In genomic region chr9:28487561-28487960, GRCh38 we compare ENCODE assay signal across 37 cellular contexts.
"Had no signal": no experiment of that assay in that cellular context is flagged by ENCODE, and none has a peak within 500 bp of the region (broad histone marks: within the 10 kb centered on the region; RNA-seq: fewer than 3 reads in every experiment).

No MANE protein-coding gene starts in this region.

- H3K9me3 ChIP-seq: ascending aorta had no signal

- FAIRE-seq: bronchial epithelial cell, TTC549 had no signal

- H3K4me3 Mint-ChIP-seq: activated B cell treated with CpG ODN at 0.5 μM for 24 hours; activated CD4-positive, alpha-beta memory T cell treated with anti-CD3 and anti-CD28 coated beads for 36 hours; activated CD4-positive, alpha-beta T cell treated with anti-CD3 and anti-CD28 coated beads, Interleukin-2, amount 10 ng/mL, durations not matched to agents 24 days and 14 days; activated CD8-positive, alpha-beta memory T cell treated with anti-CD3 and anti-CD28 coated beads, Interleukin-2, amount 10 ng/mL, durations not matched to agents 7 days and 5 days; activated CD8-positive, alpha-beta T cell treated with anti-CD3 and anti-CD28 coated beads, Interleukin-2, amount 10 ng/mL, durations not matched to agents 7 days and 5 days; activated naive CD4-positive, alpha-beta T cell treated with anti-CD3 and anti-CD28 coated beads, Interleukin-2, amount 10 ng/mL, durations not matched to agents 7 days and 5 days; activated naive CD4-positive, alpha-beta T cell treated with anti-CD3 and anti-CD28 coated beads, Interleukin-2, amount 50 U/mL, for 24 hours; activated naive CD8-positive, alpha-beta T cell; activated naive CD8-positive, alpha-beta T cell treated with anti-CD3 and anti-CD28 coated beads, Interleukin-2, amount 10 ng/mL, durations not matched to agents 7 days and 5 days; activated naive CD8-positive, alpha-beta T cell treated with anti-CD3 and anti-CD28 coated beads, Interleukin-2, amount 50 U/mL, for 24 hours; activated T-cell treated with anti-CD3 and anti-CD28 coated beads, Interleukin-2, amount 50 U/mL, for 24 hours; brain; central memory CD8-positive, alpha-beta T cell; T-helper 1 cell treated with Interleukin-12 subunit alpha and Interleukin-12 subunit beta and Interleukin-4 antibody, amounts not matched to agents 30 μg/mL and 1 μg/mL, for 36 hours; T-helper 2 cell treated with Interferon-gamma antibody and Interleukin-4, amounts not matched to agents 5 μg/mL and 100 μg/mL, for 36 hours had no signal

- H3K27ac Mint-ChIP-seq: activated B cell treated with CpG ODN at 0.5 μM for 24 hours; activated CD4-positive, alpha-beta memory T cell treated with anti-CD3 and anti-CD28 coated beads for 36 hours; activated CD4-positive, alpha-beta T cell treated with anti-CD3 and anti-CD28 coated beads, Interleukin-2, amount 10 ng/mL, durations not matched to agents 24 days and 14 days; activated CD8-positive, alpha-beta memory T cell treated with anti-CD3 and anti-CD28 coated beads, Interleukin-2, amount 10 ng/mL, durations not matched to agents 7 days and 5 days; activated CD8-positive, alpha-beta T cell treated with anti-CD3 and anti-CD28 coated beads, Interleukin-2, amount 10 ng/mL, durations not matched to agents 7 days and 5 days; activated naive CD4-positive, alpha-beta T cell treated with anti-CD3 and anti-CD28 coated beads, Interleukin-2, amount 10 ng/mL, durations not matched to agents 7 days and 5 days; activated naive CD4-positive, alpha-beta T cell treated with anti-CD3 and anti-CD28 coated beads, Interleukin-2, amount 50 U/mL, for 24 hours; activated naive CD8-positive, alpha-beta T cell; activated naive CD8-positive, alpha-beta T cell treated with anti-CD3 and anti-CD28 coated beads, Interleukin-2, amount 10 ng/mL, durations not matched to agents 7 days and 5 days; activated naive CD8-positive, alpha-beta T cell treated with anti-CD3 and anti-CD28 coated beads, Interleukin-2, amount 50 U/mL, for 24 hours; activated T-cell treated with anti-CD3 and anti-CD28 coated beads, Interleukin-2, amount 50 U/mL, for 24 hours; activated T-helper 2 cell treated with anti-CD3 and anti-CD28 coated beads, Interferon-gamma antibody, Interleukin-2, Interleukin-4, amounts not matched to agents 10 μg/mL and 5 μg/mL and 100 μg/mL, durations not matched to agents 14 hours and 24 hours and 36 hours; brain; T-helper 1 cell treated with Interleukin-12 subunit alpha and Interleukin-12 subunit beta and Interleukin-4 antibody, amounts not matched to agents 30 μg/mL and 1 μg/mL, for 36 hours; T-helper 2 cell treated with Interferon-gamma antibody and Interleukin-4, amounts not matched to agents 5 μg/mL and 100 μg/mL, for 36 hours had no signal

- H3K4me1 Mint-ChIP-seq: activated B cell treated with CpG ODN at 0.5 μM for 24 hours; activated CD4-positive, alpha-beta T cell treated with anti-CD3 and anti-CD28 coated beads, Interleukin-2, amount 10 ng/mL, durations not matched to agents 24 days and 14 days; activated CD8-positive, alpha-beta memory T cell treated with anti-CD3 and anti-CD28 coated beads, Interleukin-2, amount 10 ng/mL, durations not matched to agents 7 days and 5 days; activated naive CD4-positive, alpha-beta T cell treated with anti-CD3 and anti-CD28 coated beads, Interleukin-2, amount 10 ng/mL, durations not matched to agents 7 days and 5 days; activated naive CD4-positive, alpha-beta T cell treated with anti-CD3 and anti-CD28 coated beads, Interleukin-2, amount 50 U/mL, for 24 hours; activated naive CD8-positive, alpha-beta T cell treated with anti-CD3 and anti-CD28 coated beads, Interleukin-2, amount 10 ng/mL, durations not matched to agents 7 days and 5 days; activated naive CD8-positive, alpha-beta T cell treated with anti-CD3 and anti-CD28 coated beads, Interleukin-2, amount 50 U/mL, for 24 hours; brain; central memory CD8-positive, alpha-beta T cell had no signal

- H3K9me3 Mint-ChIP-seq: activated naive CD4-positive, alpha-beta T cell treated with anti-CD3 and anti-CD28 coated beads, Interleukin-2, amount 10 ng/mL, durations not matched to agents 7 days and 5 days had no signal

- H3K36me3 ChIP-seq: ascending aorta, cardiac muscle cell had no signal

- H3K27me3 ChIP-seq: ascending aorta, cardiac muscle cell had no signal

- H3K4me1 ChIP-seq: ascending aorta had no signal

- ATAC-seq: activated CD8-positive, alpha-beta memory T cell treated with anti-CD3 and anti-CD28 coated beads, Interleukin-2, amount 10 ng/mL, durations not matched to agents 7 days and 5 days; activated CD8-positive, alpha-beta T cell treated with anti-CD3 and anti-CD28 coated beads, Interleukin-2, amount 10 ng/mL, durations not matched to agents 7 days and 5 days; activated naive CD8-positive, alpha-beta T cell treated with anti-CD3 and anti-CD28 coated beads, Interleukin-2, amount 50 U/mL, for 24 hours had no signal

- H3K27me3 Mint-ChIP-seq: activated B cell treated with CpG ODN at 0.5 μM for 24 hours; activated CD4-positive, alpha-beta memory T cell treated with anti-CD3 and anti-CD28 coated beads for 36 hours; activated CD4-positive, alpha-beta T cell treated with anti-CD3 and anti-CD28 coated beads, Interleukin-2, amount 10 ng/mL, durations not matched to agents 24 days and 14 days; activated CD8-positive, alpha-beta memory T cell treated with anti-CD3 and anti-CD28 coated beads, Interleukin-2, amount 10 ng/mL, durations not matched to agents 7 days and 5 days; activated naive CD4-positive, alpha-beta T cell treated with anti-CD3 and anti-CD28 coated beads, Interleukin-2, amount 10 ng/mL, durations not matched to agents 7 days and 5 days; activated naive CD4-positive, alpha-beta T cell treated with anti-CD3 and anti-CD28 coated beads, Interleukin-2, amount 50 U/mL, for 24 hours; activated naive CD8-positive, alpha-beta T cell; activated naive CD8-positive, alpha-beta T cell treated with anti-CD3 and anti-CD28 coated beads, Interleukin-2, amount 10 ng/mL, durations not matched to agents 7 days and 5 days; activated naive CD8-positive, alpha-beta T cell treated with anti-CD3 and anti-CD28 coated beads, Interleukin-2, amount 50 U/mL, for 24 hours; activated T-cell treated with anti-CD3 and anti-CD28 coated beads, Interleukin-2, amount 50 U/mL, for 24 hours; brain; central memory CD8-positive, alpha-beta T cell had no signal

- H3K4me3 ChIP-seq: ascending aorta, cardiac muscle cell had no signal

- H3K36me3 Mint-ChIP-seq: activated CD4-positive, alpha-beta memory T cell treated with anti-CD3 and anti-CD28 coated beads for 36 hours; activated CD8-positive, alpha-beta memory T cell treated with anti-CD3 and anti-CD28 coated beads, Interleukin-2, amount 10 ng/mL, durations not matched to agents 7 days and 5 days; activated naive CD4-positive, alpha-beta T cell treated with anti-CD3 and anti-CD28 coated beads, Interleukin-2, amount 10 ng/mL, durations not matched to agents 7 days and 5 days; activated naive CD4-positive, alpha-beta T cell treated with anti-CD3 and anti-CD28 coated beads, Interleukin-2, amount 50 U/mL, for 24 hours; activated naive CD8-positive, alpha-beta T cell; activated naive CD8-positive, alpha-beta T cell treated with anti-CD3 and anti-CD28 coated beads, Interleukin-2, amount 10 ng/mL, durations not matched to agents 7 days and 5 days; brain had no signal

- DNase-seq: activated B cell treated with CpG ODN at 0.5 μM for 24 hours; activated CD4-positive, alpha-beta memory T cell treated with anti-CD3 and anti-CD28 coated beads for 36 hours; activated CD4-positive, alpha-beta T cell treated with anti-CD3 and anti-CD28 coated beads for 4 hours; activated CD4-positive, alpha-beta T cell treated with anti-CD3 and anti-CD28 coated beads, Interleukin-2, amount 10 ng/mL, durations not matched to agents 24 days and 14 days; activated CD4-positive, alpha-beta T cell treated with anti-CD3 and anti-CD28 coated beads, Interleukin-2, amount 50 U/mL, for 1 hour; activated CD4-positive, alpha-beta T cell treated with anti-CD3 and anti-CD28 coated beads, Interleukin-2, amount 50 U/mL, for 4 hours; activated CD4-positive, CD25-positive, alpha-beta regulatory T cell treated with anti-CD3 and anti-CD28 coated beads, Interleukin-2, amount 50 U/mL, for 72 hours; activated CD8-positive, alpha-beta memory T cell treated with anti-CD3 and anti-CD28 coated beads for 24 hours; activated CD8-positive, alpha-beta memory T cell treated with anti-CD3 and anti-CD28 coated beads, Interleukin-2, amount 10 ng/mL, durations not matched to agents 7 days and 5 days; activated CD8-positive, alpha-beta memory T cell treated with anti-CD3 and anti-CD28 coated beads, Interleukin-2, amount 50 U/mL, for 48 hours; activated CD8-positive, alpha-beta T cell treated with anti-CD3 and anti-CD28 coated beads, Interleukin-2, amount 10 ng/mL, durations not matched to agents 7 days and 5 days; activated effector memory CD4-positive, alpha-beta T cell treated with Interleukin-2 at 50 U/mL for 16 hours; activated gamma-delta T cell; activated naive CD4-positive, alpha-beta T cell treated with anti-CD3 and anti-CD28 coated beads, Interleukin-2, amount 10 ng/mL, durations not matched to agents 7 days and 5 days; activated naive CD4-positive, alpha-beta T cell treated with Interleukin-2 at 50 U/mL for 16 hours; activated naive CD8-positive, alpha-beta T cell treated with anti-CD3 and anti-CD28 coated beads, Interleukin-2, amount 10 ng/mL, durations not matched to agents 7 days and 5 days; activated naive CD8-positive, alpha-beta T cell treated with anti-CD3 and anti-CD28 coated beads, Interleukin-2, amount 50 U/mL, for 24 hours; activated T-cell treated with anti-CD3 and anti-CD28 coated beads, Interleukin-2, amount 50 U/mL, for 24 hours; activated T-cell treated with anti-CD3 and anti-CD28 coated beads, Interleukin-2, amount 50 U/mL, for 48 hours; amygdala; anterior cingulate cortex; caudate nucleus; cerebellar nuclear complex; T-helper 2 cell; T-helper 9 cell had no signal

- H3K27ac ChIP-seq: ascending aorta, cardiac muscle cell, VCaP had no signal
